Comparison of ENCODE assay signal across 9 cellular contexts in genomic region chr15:70023769-70024491, GRCh38.
DNase-seq lines count a peak whose midpoint lies in the region; ATAC-seq and TF ChIP-seq lines count a peak whose summit lies in the region.
"Had no signal": no experiment of that assay in that cellular context is flagged by ENCODE, and none has a peak within 500 bp of the region (broad histone marks: within the 10 kb centered on the region; RNA-seq: fewer than 3 reads in every experiment).

No MANE protein-coding gene starts in this region.

- TF ChIP-seq EP300 in gastroesophageal sphincter (IDR thresholded peaks at IDR 0.05), result no peak

- CTCF ChIA-PET in RWPE1 (lab: Yijun Ruan, JAX), result interaction anchor here (0.5 to 0.7 kb wide), 2 partner anchors 446 to 516 kb away, joined by 3 to 4 read pairs; no protein-coding TSS in a partner anchor
- CTCF ChIA-PET in GM10248 (lab: Yijun Ruan, JAX), result interaction anchor here (0.8 to 2.3 kb wide), 10 partner anchors 9 to 464 kb away, joined by 3 to 9 read pairs (median 4); no protein-coding TSS in a partner anchor

- H3K36me3 ChIP-seq in gastroesophageal sphincter, result no peaks in the 10 kb centered on the region

- 20 to 23% methylated on average over 9 to 14 of the region's 16 CpGs for WGBS in gastroesophageal sphincter (ENCODE audit: low coverage in 1 of 2), 2 donors

- no peaks in the 10 kb centered on the region for H3K27me3 Mint-ChIP-seq in stimulated activated memory B cell treated with anti-CD40 and anti-IgM and Interleukin-4, amounts not matched to agents 10 μg/mL and 1 μg/mL and 100 μg/mL, for 72 hours
- H3K27me3 Mint-ChIP-seq in naive thymus-derived CD8-positive, alpha-beta T cell, result peaks cover 0 to 3% (median 1%) of the 10 kb centered on the region in 5 donors

- peak; percentile 27 for DNase-seq in DMS 273 (lab: John Stamatoyannopoulos, UW; ENCODE audit: unreplicated experiment)
- no peak for DNase-seq in DMS 273 treated with DMSO at 0.1 percent for 48 hours (lab: John Stamatoyannopoulos, UW)
- peak; percentile 58 for DNase-seq in RWPE1 (ENCODE audit: low spot score)
- no peak for DNase-seq in GM10248 (ENCODE audit: extremely low spot score)
- no peak for DNase-seq in naive thymus-derived CD8-positive, alpha-beta T cell
- DNase-seq in mesenteric fat pad (ENCODE audit: low spot score), result no peak
- DNase-seq: 8988T had no signal

- H3K27ac Mint-ChIP-seq in stimulated activated memory B cell treated with anti-CD40 and anti-IgM and Interleukin-4, amounts not matched to agents 10 μg/mL and 1 μg/mL and 100 μg/mL, for 72 hours, result peak overlapping the region; percentile 85
- H3K27ac Mint-ChIP-seq in naive thymus-derived CD8-positive, alpha-beta T cell, result peak overlapping the region in 5 of 10 donors; percentile 10 to 87 (median 40)

- TF ChIP-seq POLR2A in gastroesophageal sphincter (IDR thresholded peaks at IDR 0.05), result no peak

- H3K4me1 ChIP-seq in gastroesophageal sphincter, result peaks cover 5 to 39% (median 15%) of the 10 kb centered on the region in 3 donors

- H3K4me1 Mint-ChIP-seq in stimulated activated memory B cell treated with anti-CD40 and anti-IgM and Interleukin-4, amounts not matched to agents 10 μg/mL and 1 μg/mL and 100 μg/mL, for 72 hours, result peaks cover 68% of the 10 kb centered on the region
- H3K4me1 Mint-ChIP-seq in naive thymus-derived CD8-positive, alpha-beta T cell, result peaks cover 10 to 18% (median 15%) of the 10 kb centered on the region in 4 donors

- POLR2A ChIA-PET in RWPE1 (lab: Yijun Ruan, JAX; ENCODE audit: low non-redundant PET), result interaction anchor here (0.6 to 0.7 kb wide), 2 partner anchors 21 to 1245 kb away, joined by 3 to 4 read pairs; no protein-coding TSS in a partner anchor
- POLR2A ChIA-PET in GM10248 (lab: Yijun Ruan, JAX), result interaction anchor here (1.2 to 1.4 kb wide), 2 partner anchors 12 to 13 kb away, joined by 3 to 4 read pairs; no protein-coding TSS in a partner anchor
- POLR2A ChIA-PET in naive thymus-derived CD8-positive, alpha-beta T cell (lab: Charles Lee), result interaction anchor here (0.5 to 1.8 kb wide), 4 partner anchors 74 to 555 kb away, joined by 3 to 5 read pairs (median 4); partner anchors contain the start of gene TLE3

- no peak overlapping the region for H3K4me3 ChIP-seq in gastroesophageal sphincter

- H3K4me3 Mint-ChIP-seq in stimulated activated memory B cell treated with anti-CD40 and anti-IgM and Interleukin-4, amounts not matched to agents 10 μg/mL and 1 μg/mL and 100 μg/mL, for 72 hours, result no peak overlapping the region
- H3K4me3 Mint-ChIP-seq in naive thymus-derived CD8-positive, alpha-beta T cell, result peak overlapping the region in 1 of 10 donors; percentile 45

- no peaks in the 10 kb centered on the region for H3K36me3 Mint-ChIP-seq in stimulated activated memory B cell treated with anti-CD40 and anti-IgM and Interleukin-4, amounts not matched to agents 10 μg/mL and 1 μg/mL and 100 μg/mL, for 72 hours
- peaks cover 0 to 4% (median 0%) of the 10 kb centered on the region in 3 donors for H3K36me3 Mint-ChIP-seq in naive thymus-derived CD8-positive, alpha-beta T cell

- H3K27ac ChIP-seq in RWPE1 (peak overlapping the region; percentile 90), gastroesophageal sphincter (peak overlapping the region; percentile 29 to 80 (median 64))

- H3K9me3 Mint-ChIP-seq in stimulated activated memory B cell treated with anti-CD40 and anti-IgM and Interleukin-4, amounts not matched to agents 10 μg/mL and 1 μg/mL and 100 μg/mL, for 72 hours, result no peaks in the 10 kb centered on the region
- H3K9me3 Mint-ChIP-seq in naive thymus-derived CD8-positive, alpha-beta T cell, result peaks cover 0 to 7% (median 0%) of the 10 kb centered on the region in 9 donors

- no peak for TF ChIP-seq CTCF in RWPE1 (conservative IDR thresholded peaks at IDR 0.05; ENCODE audit: low read depth)
- TF ChIP-seq CTCF in gastroesophageal sphincter (IDR thresholded peaks at IDR 0.05), result no peak
- TF ChIP-seq CTCF in GM10248 (IDR thresholded peaks at IDR 0.05; ENCODE audit: control extremely low read depth, extremely low read depth, low read depth, missing control alignments), result no peak

- H3K27me3 ChIP-seq in gastroesophageal sphincter, result no peaks in the 10 kb centered on the region

- H3K9me3 ChIP-seq in gastroesophageal sphincter, result no peaks in the 10 kb centered on the region

- peak; percentile 91 for ATAC-seq in gastroesophageal sphincter
- no peak for ATAC-seq in stimulated activated memory B cell treated with anti-CD40 and anti-IgM and Interleukin-4, amounts not matched to agents 10 μg/mL and 1 μg/mL and 100 μg/mL, for 72 hours
- no peak for ATAC-seq in naive thymus-derived CD8-positive, alpha-beta T cell

Comparison
In these comparisons a context has a peak if more than half of its experiments do, and no peak if none do; other contexts are left out.
1. DNase-seq: peak in DMS 273 (single experiment) and RWPE1 (single experiment); none in DMS 273 treated with DMSO at 0.1 percent for 48 hours (single experiment), GM10248 (single experiment), naive thymus-derived CD8-positive, alpha-beta T cell (0 of 10) and mesenteric fat pad (single experiment).